ENCODE assay signal across 9 cellular contexts in the genomic region with DNA sequence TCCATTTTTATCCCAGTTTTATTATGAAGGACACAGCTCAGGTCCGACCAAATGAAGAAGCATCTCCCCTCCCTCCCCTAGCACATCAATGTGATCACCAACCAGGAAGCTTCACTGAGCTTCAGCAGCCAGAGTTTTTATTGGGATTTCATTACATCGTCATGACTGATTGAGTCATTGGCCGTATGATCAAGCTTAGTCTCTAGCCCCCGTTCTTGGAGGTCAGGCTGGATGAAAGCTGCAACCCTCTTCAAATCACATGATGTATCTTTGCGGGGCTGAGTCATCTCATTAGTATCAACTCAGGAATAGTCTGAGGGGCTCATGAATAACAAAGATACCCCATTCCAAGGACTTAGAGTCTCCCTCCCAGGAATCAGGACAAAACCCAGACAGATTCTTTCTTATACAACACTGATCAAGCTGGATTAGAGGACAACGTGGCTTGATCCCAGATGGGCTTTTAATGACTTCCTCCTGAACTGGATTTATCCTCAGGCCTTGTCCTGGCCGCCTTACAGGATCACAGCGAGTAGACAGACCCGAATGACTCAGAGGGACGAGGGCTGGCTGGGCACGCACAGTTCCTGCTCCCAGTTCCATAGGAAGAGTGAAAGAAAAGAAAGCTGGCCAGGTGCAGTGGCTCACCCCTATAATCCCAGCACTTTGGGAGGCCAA. TPM values are rescaled to one million over a fixed set of nuclear protein-coding genes. Genes with fewer than 3 reads are reported as not detected.
DNase-seq lines count a peak whose midpoint lies in the region; ATAC-seq, FAIRE-seq and TF ChIP-seq lines count a peak whose summit lies in the region.
"Had no signal": no experiment of that assay in that cellular context is flagged by ENCODE, and none has a peak within 500 bp of the region (broad histone marks: within the 10 kb centered on the region; RNA-seq: fewer than 3 reads in every experiment).

No MANE protein-coding gene starts in this region.

- H4K8ac ChIP-seq in trophoblast cell (ENCODE audit: low read depth, low read length) = no peak overlapping the region

- POLR2A ChIA-PET in endothelial cell of umbilical vein (lab: Charles Lee) = no interaction called here

- H3K14ac ChIP-seq in trophoblast cell (ENCODE audit: low read length) = no peak overlapping the region

- H3K9ac ChIP-seq in BLaER1 = no peak overlapping the region
- H3K9ac ChIP-seq in endothelial cell of umbilical vein (replicated peaks; ENCODE audit: extremely low read depth, insufficient read depth, low read length) = peak overlapping the region; percentile 51
- H3K9ac ChIP-seq in trophoblast cell (ENCODE audit: low read length) = no peak overlapping the region

- no peak overlapping the region for H4K91ac ChIP-seq in trophoblast cell (ENCODE audit: low read depth, low read length)

- DNase-seq in NCI-H82 (lab: John Stamatoyannopoulos, UW) = peak; percentile 77
- peak; percentile 62 for DNase-seq in endothelial cell of umbilical vein (ENCODE audit: low read depth, low spot score)
- DNase-seq in trophoblast cell = peak in 1 of 2 donors; percentile 15
- DNase-seq in GM10266 (ENCODE audit: extremely low spot score) = no peak
- no peak for DNase-seq in left ventricle myocardium inferior
- no peak for DNase-seq in NCI-H345 (lab: John Stamatoyannopoulos, UW)
- DNase-seq: activated CD8-positive, alpha-beta memory T cell treated with anti-CD3 and anti-CD28 coated beads, Interleukin-2, amount 50 U/mL, for 4 hours had no signal

- no peak overlapping the region for H3K4ac ChIP-seq in trophoblast cell (ENCODE audit: low read depth, low read length)

- dilution Hi-C loops in endothelial cell of umbilical vein (cut with MboI; ENCODE audit: extremely low pct_ligation_motif_present, low sequenced_read_pairs) = no loop called here

- no peak overlapping the region for H3K4me3 ChIP-seq in BLaER1
- H3K4me3 ChIP-seq in endothelial cell of umbilical vein (replicated peaks in 1 of 3; ENCODE audit: insufficient read depth in 1 of 3, low read depth in 1 of 3, low read length in 3 of 3) = no peak overlapping the region
- no peak overlapping the region for H3K4me3 ChIP-seq in trophoblast cell (ENCODE audit: low read depth, low read length)
- H3K4me3 ChIP-seq in left ventricle myocardium inferior = no peak overlapping the region

- H4K20me1 ChIP-seq in BLaER1 (no peaks in the 10 kb centered on the region), endothelial cell of umbilical vein (replicated peaks; ENCODE audit: control insufficient read depth, extremely low read depth, insufficient read depth, low read length) (no peaks in the 10 kb centered on the region)

- CTCF ChIA-PET in endothelial cell of umbilical vein (lab: Charles Lee) = interaction anchor here (1.0 to 1.4 kb wide), 8 partner anchors 9 to 303 kb away, joined by 3 to 10 read pairs (median 3); a partner anchor contains a TSS

- H3K9me3 ChIP-seq in BLaER1 (peaks cover 19% of the 10 kb centered on the region), endothelial cell of umbilical vein (replicated peaks; ENCODE audit: control insufficient read depth, insufficient read depth, low read length) (no peaks in the 10 kb centered on the region), trophoblast cell (ENCODE audit: insufficient read depth, low read depth, low read length) (no peaks in the 10 kb centered on the region), left ventricle myocardium inferior (replicated peaks) (no peaks in the 10 kb centered on the region)

- H3K4me2 ChIP-seq in BLaER1 = no peak overlapping the region
- no peak overlapping the region for H3K4me2 ChIP-seq in endothelial cell of umbilical vein (ENCODE audit: insufficient read depth, low read length)
- H3K4me2 ChIP-seq in trophoblast cell (ENCODE audit: low read length) = no peak overlapping the region

- no peaks in the 10 kb centered on the region for H3K79me2 ChIP-seq in endothelial cell of umbilical vein (ENCODE audit: control insufficient read depth, insufficient read depth, low read length)
- H3K79me2 ChIP-seq in trophoblast cell (ENCODE audit: control insufficient read depth, insufficient read depth, low read length, poor library complexity) = peaks cover 2% of the 10 kb centered on the region

- no CpG with 5 or more reads among the region's 11 CpGs for WGBS in trophoblast cell (ENCODE audit: extremely low coverage, insufficient coverage, insufficient read length)

- H3K27me3 ChIP-seq in BLaER1 = no peaks in the 10 kb centered on the region
- no peaks in the 10 kb centered on the region for H3K27me3 ChIP-seq in endothelial cell of umbilical vein (ENCODE audit: control insufficient read depth in 2 of 2, insufficient read depth in 2 of 2, low read length in 2 of 2)
- H3K27me3 ChIP-seq in trophoblast cell (ENCODE audit: insufficient read depth, low read length) = no peaks in the 10 kb centered on the region
- H3K27me3 ChIP-seq in left ventricle myocardium inferior (ENCODE audit: low read depth) = no peaks in the 10 kb centered on the region

- no peak overlapping the region for H2BK12ac ChIP-seq in trophoblast cell (ENCODE audit: low read length)

- intact Hi-C loops in endothelial cell of umbilical vein (cut with micrococcal nuclease) (loop anchor here (10.0 kb wide), 1 partner anchor 177 kb away; no protein-coding TSS in a partner anchor), left ventricle myocardium inferior (cut with micrococcal nuclease) (no loop called here)

- no peak overlapping the region for H3K18ac ChIP-seq in trophoblast cell (ENCODE audit: low read length)

- TF ChIP-seq POLR2A in endothelial cell of umbilical vein (IDR thresholded peaks at IDR 0.05; ENCODE audit: low read depth, low read length) = no peak

- TF ChIP-seq CTCF in endothelial cell of umbilical vein (IDR thresholded peaks at IDR 0.05; ENCODE audit: extremely low read depth in 1 of 2, insufficient read depth in 1 of 2, low read depth in 1 of 2, low read length in 2 of 2) (no peak), GM10266 (IDR thresholded peaks at IDR 0.05; ENCODE audit: control insufficient read depth, insufficient read depth, low read depth, missing control alignments) (no peak), left ventricle myocardium inferior (IDR thresholded peaks at IDR 0.05; ENCODE audit: borderline replicate concordance) (no peak)

- peaks cover 9% of the 10 kb centered on the region for H3K79me1 ChIP-seq in trophoblast cell (ENCODE audit: low read length)

- ATAC-seq in GM19324 (IDR thresholded peaks at IDR 0.05; ENCODE audit: low FRiP score, unreplicated experiment) = no peak

- H2AFZ ChIP-seq in endothelial cell of umbilical vein (ENCODE audit: low read depth, low read length) (no peak overlapping the region), trophoblast cell (ENCODE audit: insufficient read depth, low read length, poor library complexity) (no peak overlapping the region)

- H2BK120ac ChIP-seq in trophoblast cell (ENCODE audit: insufficient read depth, low read length, poor library complexity) = no peak overlapping the region

- FAIRE-seq in endothelial cell of umbilical vein (lab: Jason Lieb, UNC) = peak; percentile 90

- H4K12ac ChIP-seq in trophoblast cell (ENCODE audit: low read depth, low read length) = no peak overlapping the region

- H2BK5ac ChIP-seq in trophoblast cell (ENCODE audit: low read depth, low read length, poor library complexity) = no peak overlapping the region

- H3K9me1 ChIP-seq in endothelial cell of umbilical vein (replicated peaks; ENCODE audit: control insufficient read depth, extremely low read depth, insufficient read depth, low read length) = no peaks in the 10 kb centered on the region

- H3K4me1 ChIP-seq in BLaER1 (peaks cover 81% of the 10 kb centered on the region), endothelial cell of umbilical vein (ENCODE audit: control insufficient read depth, extremely low read depth, insufficient read depth, low read length) (peaks cover 26% of the 10 kb centered on the region), trophoblast cell (ENCODE audit: control insufficient read depth in 1 of 2, insufficient read depth in 2 of 2, low read length in 2 of 2) (peaks cover 17 to 18% of the 10 kb centered on the region in 2 experiments), left ventricle myocardium inferior (peaks cover 24% of the 10 kb centered on the region)

- no TSS peak for BruUV-seq in endothelial cell of umbilical vein (replicated peaks; lab: Mats Ljungman, UMichigan)

- no peak overlapping the region for H3K23ac ChIP-seq in trophoblast cell (ENCODE audit: low read length)

- H2AK5ac ChIP-seq in trophoblast cell (ENCODE audit: low read length) = no peak overlapping the region

- H3K36me3 ChIP-seq in BLaER1 (peaks cover 52% of the 10 kb centered on the region), endothelial cell of umbilical vein (ENCODE audit: control insufficient read depth in 2 of 2, extremely low read depth in 1 of 2, insufficient read depth in 2 of 2, low read length in 2 of 2) (peaks cover 4 to 14% of the 10 kb centered on the region in 2 experiments), trophoblast cell (ENCODE audit: control insufficient read depth in 1 of 2, insufficient read depth in 2 of 2, low read length in 2 of 2) (peaks cover 23 to 28% of the 10 kb centered on the region in 2 experiments), left ventricle myocardium inferior (peaks cover 56% of the 10 kb centered on the region)

- H3K27ac ChIP-seq in BLaER1 = peak overlapping the region; percentile 88; the same call in 1 of the 2 replicates
- peak overlapping the region; percentile 90 for H3K27ac ChIP-seq in endothelial cell of umbilical vein (ENCODE audit: insufficient read depth, low read depth, low read length)
- peak overlapping the region; percentile 19 for H3K27ac ChIP-seq in trophoblast cell (ENCODE audit: low read depth, low read length)
- H3K27ac ChIP-seq in left ventricle myocardium inferior (replicated peaks) = no peak overlapping the region

TF ChIP-seq in endothelial cell of umbilical vein, 7 proteins besides CTCF, POLR2A, EP300 and RAD21 (continues in another document):
- TF ChIP-seq FOS (IDR thresholded peaks at IDR 0.05; ENCODE audit: borderline replicate concordance, insufficient read depth, low read length) (no peak), POLR2AphosphoS5 (IDR thresholded peaks at IDR 0.05; ENCODE audit: insufficient read depth, low read depth, low read length) (peak; percentile 1), MYC (IDR thresholded peaks at IDR 0.05; ENCODE audit: low read depth, low read length) (no peak)

RNA-seq across cellular contexts. Expression of a gene that starts 14.5 kb away (rescaled TPM):
- 54.4 and 54.5 TPM in 2 replicates for total RNA-seq in endothelial cell of umbilical vein
- 52.9 and 62.0 TPM in 2 replicates for polyA plus RNA-seq in endothelial cell of umbilical vein
- 44.1 and 53.1 TPM in 2 replicates for polyA plus RNA-seq in endothelial cell of umbilical vein (2011; cell fraction: cytosol; rRNA removed)
- polyA plus RNA-seq in endothelial cell of umbilical vein (2011; cell fraction: nucleus; rRNA removed) = 35.1 and 41.7 TPM in 2 replicates
- polyA plus RNA-seq in endothelial cell of umbilical vein (2012) = 57.2 and 60.2 TPM in 2 replicates
- 46.3 and 56.0 TPM in 2 replicates for polyA minus RNA-seq in endothelial cell of umbilical vein
- polyA minus RNA-seq in endothelial cell of umbilical vein (2011; cell fraction: cytosol; rRNA and poly(A)+ RNA removed) = 14.4 TPM
- polyA minus RNA-seq in endothelial cell of umbilical vein (2011; cell fraction: nucleus; rRNA and poly(A)+ RNA removed) = 12.6 and 20.9 TPM in 2 replicates
- 23.7 and 23.9 TPM in 2 replicates for polyA plus RNA-seq in trophoblast cell (2013)
- 10.1 TPM for total RNA-seq in left ventricle myocardium inferior

Comparison
In these comparisons a context has a peak if more than half of its experiments do, and no peak if none do; other contexts are left out.
1. DNase-seq: peak in NCI-H82 (single experiment) and endothelial cell of umbilical vein (single experiment); none in GM10266 (single experiment), left ventricle myocardium inferior (single experiment) and NCI-H345 (single experiment).